In the genomic region with DNA sequence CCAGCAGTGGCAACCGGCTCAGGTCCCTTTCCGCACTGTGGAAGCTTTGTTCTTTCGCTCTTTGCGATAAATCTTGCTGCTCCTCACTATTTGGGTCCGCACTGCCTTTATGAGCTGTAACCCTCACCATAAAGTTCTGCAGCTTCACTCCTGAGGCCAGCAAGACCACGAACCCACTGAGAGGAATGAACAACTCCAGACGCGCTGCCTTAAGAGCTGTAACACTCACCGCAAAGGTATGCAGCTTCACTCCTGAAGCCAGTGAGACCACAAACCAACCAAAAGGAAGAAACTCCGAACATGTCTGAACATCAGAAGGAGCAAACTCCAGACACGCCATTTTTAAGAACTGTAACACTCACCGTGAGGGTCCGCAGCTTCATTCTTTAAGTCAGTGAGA, we compare ENCODE assay signal across 1 cellular context.
TF ChIP-seq lines count a peak whose summit lies in the region.

No MANE protein-coding gene starts in this region.

TF ChIP-seq in IMR-90, 13 proteins besides CTCF, POLR2A, EP300 and RAD21 (continued from another document):
- no peak for TF ChIP-seq FOS (IDR thresholded peaks at IDR 0.05; ENCODE audit: low read depth, low read length)
- no peak for TF ChIP-seq MXI1 (IDR thresholded peaks at IDR 0.05; ENCODE audit: borderline replicate concordance, low read depth, low read length)
- no peak for TF ChIP-seq MAZ (IDR thresholded peaks at IDR 0.05; ENCODE audit: borderline replicate concordance, low read depth, low read length)
- TF ChIP-seq SMC3 (IDR thresholded peaks at IDR 0.05; ENCODE audit: low read depth, low read length), result no peak
- no peak for TF ChIP-seq BHLHE40 (IDR thresholded peaks at IDR 0.05; ENCODE audit: low read depth, low read length)
